Comparison of ENCODE assay signal across 9 cellular contexts in the genomic region with DNA sequence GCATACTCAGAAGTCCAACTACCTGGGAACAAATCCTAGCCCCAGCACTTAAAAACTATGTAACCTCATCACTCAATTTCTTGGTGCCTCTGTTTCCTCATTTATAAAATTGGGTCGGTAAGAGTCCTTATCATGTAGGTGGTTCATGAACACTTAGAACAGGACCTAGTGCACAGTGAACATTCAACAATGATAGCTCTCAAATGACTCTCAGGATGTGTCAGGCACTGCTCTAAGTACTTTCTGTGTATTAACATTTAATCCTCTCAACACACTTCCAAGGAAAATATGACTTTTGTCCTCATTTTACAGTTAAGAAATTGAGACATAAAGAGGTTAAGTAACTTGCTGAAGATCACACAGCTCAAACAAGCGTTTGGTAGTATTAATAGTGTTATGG.
"Had no signal": no experiment of that assay in that cellular context is flagged by ENCODE, and none has a peak within 500 bp of the region (broad histone marks: within the 10 kb centered on the region; RNA-seq: fewer than 3 reads in every experiment).

No MANE protein-coding gene starts in this region.

- H3K9me3 ChIP-seq: HAP-1 had no signal

- ATAC-seq: HCT116, HepG2 had no signal

- H3K36me3 ChIP-seq: HAP-1 had no signal

- H3K27ac ChIP-seq: GM23248, HL-60 had no signal

- H3K36me3 Mint-ChIP-seq: IgD-negative memory B cell had no signal

- H3K4me1 ChIP-seq: HAP-1 had no signal

- H3K27ac Mint-ChIP-seq: HFFc6, IgD-negative memory B cell had no signal

- H3K4me3 ChIP-seq: GM23248, HAP-1 had no signal

- H2AFZ ChIP-seq: GM23248 had no signal

- FAIRE-seq: HepG2 had no signal

- DNase-seq: GM23248, GOT3, H7, HFFc6 had no signal

- H3K4me3 Mint-ChIP-seq: HFFc6, IgD-negative memory B cell had no signal
